25 cellular contexts compared by ENCODE assay signal in the genomic region with DNA sequence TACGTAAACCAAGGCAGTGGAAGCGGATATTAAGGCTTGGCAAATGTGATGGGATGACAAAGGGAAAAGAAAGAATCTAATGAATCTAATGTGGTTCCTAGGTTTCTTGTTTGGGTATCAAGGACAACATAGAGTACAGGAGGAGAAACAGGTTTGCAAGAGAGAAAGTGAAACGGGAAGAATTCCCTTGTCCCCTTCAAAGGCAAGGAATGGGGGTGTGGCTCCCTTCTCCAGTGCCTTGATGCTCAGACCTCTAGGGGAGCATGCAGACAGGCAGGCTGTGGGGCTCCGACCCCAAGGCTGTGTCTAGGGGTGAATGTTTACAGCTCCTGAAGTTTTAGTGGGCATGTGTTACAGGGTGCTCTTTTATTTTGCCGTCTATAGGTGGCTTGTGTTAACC.
A peak's percentile ranks its signal among the peaks of the same experiment; 100 is the strongest.
DNase-seq lines count a peak whose midpoint lies in the region; ATAC-seq, FAIRE-seq and TF ChIP-seq lines count a peak whose summit lies in the region.
"Had no signal": no experiment of that assay in that cellular context is flagged by ENCODE, and none has a peak within 500 bp of the region (broad histone marks: within the 10 kb centered on the region; RNA-seq: fewer than 3 reads in every experiment).

No MANE protein-coding gene starts in this region.

- no peaks in the 10 kb centered on the region for H3K79me2 ChIP-seq in Loucy (ENCODE audit: insufficient read depth, low read length)

- H3K36me3 ChIP-seq in Loucy (ENCODE audit: insufficient read depth, low read length) (no peaks in the 10 kb centered on the region), pancreas (no peaks in the 10 kb centered on the region)
- H3K36me3 ChIP-seq: vagina had no signal

- peak overlapping the region; percentile 16; the same call in 1 of the 2 replicates for H2AFZ ChIP-seq in Loucy (ENCODE audit: low read length)

- intact Hi-C loops in pancreas (cut with DNase I): no loop called here

- H3K4me3 ChIP-seq in Loucy (ENCODE audit: low read length, poor library complexity, severe bottlenecking): no peak overlapping the region
- H3K4me3 ChIP-seq in WI38 (ENCODE audit: low read depth, low read length): peak overlapping the region; percentile 21; the same call in 1 of the 2 replicates
- H3K4me3 ChIP-seq in pancreas: no peak overlapping the region
- H3K4me3 ChIP-seq: testis, vagina had no signal

- FAIRE-seq in pancreas (lab: Jason Lieb, UNC): no peak
- FAIRE-seq: frontal cortex, GM12892, GM19239 had no signal

- H3K9me3 ChIP-seq in Loucy (ENCODE audit: insufficient read depth, low read depth, low read length): no peaks in the 10 kb centered on the region
- no peaks in the 10 kb centered on the region for H3K9me3 ChIP-seq in pancreas
- H3K9me3 ChIP-seq: testis, vagina had no signal

- H3K9me2 ChIP-seq in Loucy (replicated peaks; ENCODE audit: low read depth, low read length): no peaks in the 10 kb centered on the region

- TF ChIP-seq CTCF in Loucy (conservative IDR thresholded peaks at IDR 0.05; ENCODE audit: low read length) (no peak), WI38 (IDR thresholded peaks at IDR 0.05; ENCODE audit: low read depth, low read length) (no peak), pancreas (IDR thresholded peaks at IDR 0.05) (no peak)

- H3K27ac ChIP-seq in pancreas: no peak overlapping the region
- H3K27ac ChIP-seq: epithelial cell of prostate, testis, vagina had no signal

- no peak overlapping the region for H3K9ac ChIP-seq in Loucy (ENCODE audit: low read depth, low read length, poor library complexity, severe bottlenecking)

- WGBS in pancreas, 2 donors: 62 to 63% methylated on average over 5 of the region's 5 CpGs

- ATAC-seq in pancreas: peak in 3 of 4 donors; percentile 34 to 63 (median 35)
- ATAC-seq in GM18870 (IDR thresholded peaks at IDR 0.05; ENCODE audit: unreplicated experiment): no peak
- ATAC-seq in GM21528 (IDR thresholded peaks at IDR 0.05; ENCODE audit: low FRiP score, unreplicated experiment): no peak
- ATAC-seq in GM21526 (IDR thresholded peaks at IDR 0.05; ENCODE audit: low FRiP score, unreplicated experiment): no peak
- ATAC-seq: stimulated activated naive B cell treated with anti-CD40 and anti-IgM and Interleukin-4, amounts not matched to agents 10 μg/mL and 1 μg/mL and 100 μg/mL, for 72 hours; T-cell had no signal

- no peaks in the 10 kb centered on the region for H4K20me1 ChIP-seq in Loucy (ENCODE audit: insufficient read depth, low read length, poor library complexity, severe bottlenecking)

- H3K4me2 ChIP-seq in Loucy (ENCODE audit: low read depth, low read length, poor library complexity, severe bottlenecking): no peak overlapping the region

- no peaks in the 10 kb centered on the region for H3K4me1 ChIP-seq in Loucy (ENCODE audit: insufficient read depth, low read length, poor library complexity, severe bottlenecking)
- no peaks in the 10 kb centered on the region for H3K4me1 ChIP-seq in pancreas
- H3K4me1 ChIP-seq: testis, vagina had no signal

- DNase-seq in GM03348 (ENCODE audit: low spot score) (peak; percentile 5), pancreas (no peak)
- DNase-seq: activated CD4-positive, alpha-beta T cell treated with anti-CD3 and anti-CD28 coated beads, Interleukin-2, amount 10 ng/mL, durations not matched to agents 24 days and 14 days; CD4-positive, alpha-beta memory T cell; cerebellar nuclear complex; DMS153; KBM-7; mammary epithelial cell; NCI-H1694 treated with DMSO at 0.1 percent for 48 hours; NCI-H69; Right ventricle myocardium superior; stimulated activated CD4-positive, alpha-beta T cell treated with anti-CD3 and anti-CD28 coated beads, Interleukin-2, amount 100 ng/mL, for 48 hours; stimulated activated naive B cell treated with anti-CD40 and anti-IgM and Interleukin-4, amounts not matched to agents 10 μg/mL and 1 μg/mL and 100 μg/mL, for 72 hours; T-cell; testis had no signal

- H3K27me3 ChIP-seq in Loucy (ENCODE audit: insufficient read depth, low read length, poor library complexity, severe bottlenecking): no peaks in the 10 kb centered on the region
- H3K27me3 ChIP-seq in pancreas: no peaks in the 10 kb centered on the region
- H3K27me3 ChIP-seq: testis, vagina had no signal

- no peaks in the 10 kb centered on the region for H3F3A ChIP-seq in Loucy (ENCODE audit: low read depth)

Comparison
In these comparisons a context has a peak if more than half of its experiments do, and no peak if none do; other contexts are left out.
1. ATAC-seq: peak in pancreas (3 of 4); none in GM18870 (single experiment), GM21528 (single experiment) and GM21526 (single experiment).